In the genomic region with DNA sequence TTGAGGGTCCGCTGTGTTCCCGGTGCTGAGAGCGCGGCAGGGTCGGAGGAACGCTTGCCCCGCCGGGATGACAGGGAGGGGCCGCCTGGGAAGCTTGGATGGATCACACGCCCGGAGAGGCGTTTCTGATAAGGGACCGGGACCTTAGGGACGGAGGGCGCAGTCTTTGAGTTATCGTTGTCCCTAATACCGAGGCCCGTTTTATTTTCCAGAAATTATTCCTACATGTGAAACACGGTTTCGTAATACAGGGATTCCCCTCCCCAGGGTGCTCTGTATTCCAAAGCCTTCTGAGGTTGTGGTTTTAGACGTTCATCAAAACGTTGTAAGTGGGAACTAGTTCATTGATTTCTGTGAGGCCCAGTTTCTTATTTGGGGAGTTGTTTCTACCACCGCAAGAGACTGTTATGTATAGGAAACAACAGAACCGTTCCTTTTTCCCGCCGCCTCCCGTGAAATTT, we compare ENCODE assay signal across 8 cellular contexts. TPM values are rescaled to one million over a fixed set of nuclear protein-coding genes. Genes with fewer than 3 reads are reported as not detected.
DNase-seq lines count a peak whose midpoint lies in the region; ATAC-seq and TF ChIP-seq lines count a peak whose summit lies in the region.

No MANE protein-coding gene starts in this region.

- H3K27me3 ChIP-seq in SJCRH30 = no peaks in the 10 kb centered on the region
- no peaks in the 10 kb centered on the region for H3K27me3 ChIP-seq in endocrine pancreas (ENCODE audit: control insufficient read depth, insufficient read depth, low read length)

- ATAC-seq in HG03097 (IDR thresholded peaks at IDR 0.05; ENCODE audit: low FRiP score, unreplicated experiment) = no peak

- H3K9ac ChIP-seq in endocrine pancreas (ENCODE audit: control insufficient read depth, insufficient read depth, low read length) = peak overlapping the region; percentile 95

- peaks cover 40% of the 10 kb centered on the region for H3K36me3 ChIP-seq in SJCRH30
- no peaks in the 10 kb centered on the region for H3K36me3 ChIP-seq in endocrine pancreas (ENCODE audit: control insufficient read depth, insufficient read depth, low read length)
- H3K36me3 ChIP-seq in mesodermal cell (ENCODE audit: control insufficient read depth, insufficient read depth, low read length) = peaks cover 46% of the 10 kb centered on the region

- H3K9me3 ChIP-seq in SJCRH30 (replicated peaks) = no peaks in the 10 kb centered on the region
- no peaks in the 10 kb centered on the region for H3K9me3 ChIP-seq in endocrine pancreas (ENCODE audit: control insufficient read depth, low read length)
- no peaks in the 10 kb centered on the region for H3K9me3 ChIP-seq in mesodermal cell (ENCODE audit: control insufficient read depth, low read length)

- WGBS in mesodermal cell (ENCODE audit: insufficient coverage in 2 of 2), 2 experiments = 8% methylated on average over 25 of the region's 27 CpGs

- H3K4me3 ChIP-seq in HFF-Myc (replicated peaks; ENCODE audit: low read depth, low read length) (peak overlapping the region; percentile 79), SJCRH30 (peak overlapping the region; percentile 98), endocrine pancreas (ENCODE audit: control insufficient read depth, insufficient read depth, low read length) (peak overlapping the region; percentile 63), mesodermal cell (ENCODE audit: extremely low read depth, insufficient read depth, low read length, poor library complexity, severe bottlenecking) (peak overlapping the region; percentile 82)

- H3K27ac ChIP-seq in SJCRH30 (peak overlapping the region; percentile 62), mesodermal cell (ENCODE audit: low read depth, low read length, severe bottlenecking) (no peak overlapping the region)

- DNase-seq in COLO668 (lab: John Stamatoyannopoulos, UW; ENCODE audit: unreplicated experiment) (peak; percentile 24), HFF-Myc (ENCODE audit: extremely low read depth, low read depth) (no peak), SJCRH30 (peak; percentile 32 to 51)
- DNase-seq in activated effector memory CD4-positive, alpha-beta T cell treated with Interleukin-2 at 50 U/mL for 16 hours = no peak
- no peak for DNase-seq in effector CD8-positive, alpha-beta T cell (lab: John Stamatoyannopoulos, UW)

- TF ChIP-seq CTCF in HFF-Myc (IDR thresholded peaks at IDR 0.05; ENCODE audit: low read depth, low read length, missing control alignments) = no peak

- H3K4me1 ChIP-seq in SJCRH30 (no peaks in the 10 kb centered on the region), endocrine pancreas (ENCODE audit: control insufficient read depth, insufficient read depth, low read length) (no peaks in the 10 kb centered on the region), mesodermal cell (ENCODE audit: control insufficient read depth, insufficient read depth, low read length, poor library complexity, severe bottlenecking) (peaks cover 5% of the 10 kb centered on the region)

RNA-seq across cellular contexts. Expression of a gene that starts 0.7 kb away (rescaled TPM):
- 242 and 247 TPM in 2 replicates for total RNA-seq in SJCRH30 (2014; rRNA removed; shearing (Covaris generic))
- 102 TPM for polyA plus RNA-seq in mesodermal cell (2013, experiment 1 of 2)
- polyA plus RNA-seq in mesodermal cell (2013, experiment 2 of 2) = 160 TPM

Comparison
In these comparisons a context has a peak if more than half of its experiments do, and no peak if none do; other contexts are left out.
1. DNase-seq: peak in COLO668 (single experiment) and SJCRH30 (2 of 2); none in HFF-Myc (single experiment), activated effector memory CD4-positive, alpha-beta T cell treated with Interleukin-2 at 50 U/mL for 16 hours (single experiment) and effector CD8-positive, alpha-beta T cell (single experiment).
2. Peak in every context shown above with its lines, with median percentiles within 50 percentile points of each other: H3K4me3 ChIP-seq.